17 cellular contexts compared by ENCODE assay signal in genomic region chr19:30086916-30087315, GRCh38.
"Had no signal": no experiment of that assay in that cellular context is flagged by ENCODE, and none has a peak within 500 bp of the region (broad histone marks: within the 10 kb centered on the region; RNA-seq: fewer than 3 reads in every experiment).

No MANE protein-coding gene starts in this region.

- H3K27ac Mint-ChIP-seq: nephron progenitor cell; progenitor cell of endocrine pancreas; stimulated activated effector memory CD8-positive, alpha-beta T cell treated with anti-CD3 and anti-CD28 coated beads, Interleukin-12 subunit alpha, Interleukin-12 subunit beta, amount 100 ng/mL, for 72 hours had no signal

- H3K36me3 Mint-ChIP-seq: naive thymus-derived CD8-positive, alpha-beta T cell; stimulated activated effector memory CD8-positive, alpha-beta T cell treated with anti-CD3 and anti-CD28 coated beads, Interleukin-12 subunit alpha, Interleukin-12 subunit beta, amount 100 ng/mL, for 72 hours had no signal

- H3K27me3 ChIP-seq: pancreas, thyroid gland, vagina had no signal

- H3K27ac ChIP-seq: pancreas, stomach, thyroid gland, vagina had no signal

- H3K9me3 ChIP-seq: pancreas, stomach, thyroid gland, vagina had no signal

- DNase-seq: effector CD4-positive, alpha-beta T cell; midbrain; nephron progenitor cell; occipital lobe; pancreas; stimulated activated CD4-positive, alpha-beta T cell treated with anti-CD3 and anti-CD28 coated beads, Interleukin-2, amount 100 ng/mL, for 24 hours; stimulated activated CD4-positive, alpha-beta T cell treated with anti-CD3 and anti-CD28 coated beads, Interleukin-4, amount 100 ng/mL, for 24 hours; stimulated activated naive CD4-positive, alpha-beta T cell treated with Interleukin-2 at 50 U/mL for 16 hours; stomach; thyroid gland; trophoblast cell had no signal

- H3K4me3 Mint-ChIP-seq: naive thymus-derived CD8-positive, alpha-beta T cell; nephron progenitor cell; stimulated activated effector memory CD8-positive, alpha-beta T cell treated with anti-CD3 and anti-CD28 coated beads, Interleukin-12 subunit alpha, Interleukin-12 subunit beta, amount 100 ng/mL, for 72 hours had no signal

- H3K4me2 ChIP-seq: smooth muscle cell had no signal

- H3K4me1 ChIP-seq: stomach, vagina had no signal

- H3K9me3 Mint-ChIP-seq: naive thymus-derived CD8-positive, alpha-beta T cell; nephron progenitor cell; stimulated activated effector memory CD8-positive, alpha-beta T cell treated with anti-CD3 and anti-CD28 coated beads, Interleukin-12 subunit alpha, Interleukin-12 subunit beta, amount 100 ng/mL, for 72 hours had no signal

- H3K4me1 Mint-ChIP-seq: stimulated activated effector memory CD8-positive, alpha-beta T cell treated with anti-CD3 and anti-CD28 coated beads, Interleukin-12 subunit alpha, Interleukin-12 subunit beta, amount 100 ng/mL, for 72 hours had no signal

- H3K4me3 ChIP-seq: dorsolateral prefrontal cortex, pancreas, smooth muscle cell, stomach, thyroid gland, vagina had no signal

- H3K36me3 ChIP-seq: pancreas, stomach, thyroid gland, vagina had no signal
